22 cellular contexts compared by ENCODE assay signal in genomic region chr12:102436867-102437266, GRCh38. TPM values are rescaled to one million over a fixed set of nuclear protein-coding genes. Genes with fewer than 3 reads are reported as not detected.
A peak's percentile ranks its signal among the peaks of the same experiment; 100 is the strongest.
DNase-seq lines count a peak whose midpoint lies in the region; ATAC-seq and TF ChIP-seq lines count a peak whose summit lies in the region.
"Had no signal": no experiment of that assay in that cellular context is flagged by ENCODE, and none has a peak within 500 bp of the region (broad histone marks: within the 10 kb centered on the region; RNA-seq: fewer than 3 reads in every experiment).

No MANE protein-coding gene starts in this region.

- H4K8ac ChIP-seq in IMR-90 (ENCODE audit: low read depth in 2 of 2, low read length in 2 of 2) = peak overlapping the region in 1 of 2 experiments; percentile 57; a peak in 3 of 4 replicates

- no peak for TF ChIP-seq RAD21 in IMR-90 (IDR thresholded peaks at IDR 0.05; ENCODE audit: low read length)

- no peaks in the 10 kb centered on the region for H3K9me3 ChIP-seq in IMR-90 (ENCODE audit: control insufficient read depth, insufficient read depth, low read length)
- no peaks in the 10 kb centered on the region for H3K9me3 ChIP-seq in esophagus squamous epithelium
- H3K9me3 ChIP-seq: SJCRH30 had no signal

- no peak overlapping the region for H2AK9ac ChIP-seq in IMR-90 (replicated peaks; ENCODE audit: low read depth, low read length, poor library complexity)

- no CpG with 5 or more reads among the region's 4 CpGs for WGBS in IMR-90 (ENCODE audit: extremely low coverage in 2 of 2, insufficient read length in 1 of 2), 2 experiments
- 39 to 61% methylated on average over 3 to 4 of the region's 4 CpGs for WGBS in esophagus squamous epithelium, 2 donors

- no peaks in the 10 kb centered on the region for H3K27me3 ChIP-seq in IMR-90 (ENCODE audit: control insufficient read depth, insufficient read depth, low read length)
- no peaks in the 10 kb centered on the region for H3K27me3 ChIP-seq in esophagus squamous epithelium
- H3K27me3 ChIP-seq: SJCRH30 had no signal

- no peak overlapping the region for H3K9ac ChIP-seq in IMR-90 (ENCODE audit: low read depth, low read length)
- H3K9ac ChIP-seq: GM23248 had no signal

- H4K5ac ChIP-seq in IMR-90 (ENCODE audit: low read depth, low read length) = peak overlapping the region; percentile 45; the same call in 1 of the 2 replicates

- in situ Hi-C loops in IMR-90 (cut with MboI; ENCODE audit: low sequenced_read_pairs) = no loop called here

- H3K14ac ChIP-seq in IMR-90 (replicated peaks; ENCODE audit: low read depth, low read length) = peak overlapping the region; percentile 68; the same call in 1 of the 2 replicates

- peak overlapping the region; percentile 83; the same call in 2 of the 3 replicates for H2BK15ac ChIP-seq in IMR-90 (ENCODE audit: low read depth, low read length)

- no peaks in the 10 kb centered on the region for H4K20me1 ChIP-seq in IMR-90 (ENCODE audit: insufficient read depth, low read length)

- no peak for TF ChIP-seq CTCF in IMR-90 (conservative IDR thresholded peaks at IDR 0.05; ENCODE audit: low read depth, low read length)
- TF ChIP-seq CTCF in nephron (IDR thresholded peaks at IDR 0.05; ENCODE audit: unreplicated experiment in 3 of 3) = no peak
- TF ChIP-seq CTCF in esophagus squamous epithelium (IDR thresholded peaks at IDR 0.05) = no peak

- H2AK5ac ChIP-seq in IMR-90 (ENCODE audit: low read depth, low read length) = peak overlapping the region; percentile 76; the same call in 1 of the 2 replicates

- H2AFZ ChIP-seq in IMR-90 (replicated peaks; ENCODE audit: low read length, poor library complexity) = peak overlapping the region; percentile 69
- H2AFZ ChIP-seq: GM23248 had no signal

- H3K79me1 ChIP-seq in IMR-90 (ENCODE audit: low read depth in 1 of 2, low read length in 2 of 2) = no peaks in the 10 kb centered on the region

- peaks cover 47% of the 10 kb centered on the region for H3K4me1 Mint-ChIP-seq in nephron

- peak overlapping the region; percentile 34 for H2BK5ac ChIP-seq in IMR-90 (ENCODE audit: low read depth, low read length, poor library complexity, severe bottlenecking)

- TF ChIP-seq POLR2A in IMR-90 (IDR thresholded peaks at IDR 0.05; ENCODE audit: low read depth, low read length) = no peak
- no peak for TF ChIP-seq POLR2A in esophagus squamous epithelium (IDR thresholded peaks at IDR 0.05)

- peak; percentile 2 for DNase-seq in NOMO-1 treated with DMSO at 0.1 percent for 48 hours (lab: John Stamatoyannopoulos, UW; ENCODE audit: unreplicated experiment)
- no peak for DNase-seq in NOMO-1 treated with dmso at 0.1 percent for 144 hours (lab: John Stamatoyannopoulos, UW; ENCODE audit: unreplicated experiment)
- peak; percentile 31 for DNase-seq in IMR-90
- peak; percentile 58 for DNase-seq in OCI-M1 (lab: John Stamatoyannopoulos, UW)
- no peak for DNase-seq in NK-92 treated with Interleukin-12 subunit alpha and Interleukin-12 subunit beta, amount 100 ng/mL, for 24 hours (lab: John Stamatoyannopoulos, UW)
- DNase-seq in esophagus squamous epithelium (lab: John Stamatoyannopoulos, UW) = no peak
- DNase-seq in putamen (ENCODE audit: low spot score) = no peak
- DNase-seq: C1 segment of cervical spinal cord, EL, GM23248, HCEC 1CT, NCI-H1092, NCI-H146, NCI-H2081 treated with DMSO at 0.1 percent for 48 hours, NCI-H510A treated with DMSO at 0.1 percent for 48 hours, NCI-H82, SJCRH30 had no signal

- H3K9me1 ChIP-seq in IMR-90 (ENCODE audit: insufficient read depth, low read length) = peaks cover 15% of the 10 kb centered on the region

- no peak overlapping the region for H3K4me3 Mint-ChIP-seq in nephron

- CTCF ChIA-PET in IMR-90 (lab: Yijun Ruan, JAX) = no interaction called here

- intact Hi-C loops in IMR-90 (cut with micrococcal nuclease) = no loop called here
- intact Hi-C loops in esophagus squamous epithelium (cut with DNase I) = no loop called here

- no peak overlapping the region for H3K56ac ChIP-seq in IMR-90 (ENCODE audit: extremely low read depth, insufficient read depth, low read length)

- H3K36me3 ChIP-seq in IMR-90 (ENCODE audit: control insufficient read depth, insufficient read depth, low read length) (no peaks in the 10 kb centered on the region), esophagus squamous epithelium (no peaks in the 10 kb centered on the region)
- H3K36me3 ChIP-seq: SJCRH30 had no signal

- H3K27me3 Mint-ChIP-seq in nephron (ENCODE audit: low read depth) = peaks cover 2% of the 10 kb centered on the region

- no peak for ATAC-seq in IMR-90 (ENCODE audit: low read depth)

- no peaks in the 10 kb centered on the region for H3K9me3 Mint-ChIP-seq in nephron

- dilution Hi-C loops in IMR-90 (cut with HindIII; ENCODE audit: low sequenced_read_pairs, unreplicated experiment) = no loop called here

- peak overlapping the region; percentile 67; the same call in 1 of the 2 replicates for H3K4ac ChIP-seq in IMR-90 (ENCODE audit: low read depth, low read length)

- H3K4me1 ChIP-seq in IMR-90 (ENCODE audit: control insufficient read depth, insufficient read depth, low read length) = peaks cover 24% of the 10 kb centered on the region
- H3K4me1 ChIP-seq in esophagus squamous epithelium = peaks cover 0 to 5% (median 0%) of the 10 kb centered on the region in 3 donors
- H3K4me1 ChIP-seq: SJCRH30 had no signal

- no TSS peak for BruUV-seq in IMR-90 (replicated peaks; lab: Mats Ljungman, UMichigan)

- H2BK120ac ChIP-seq in IMR-90 (ENCODE audit: low read depth, low read length) = peak overlapping the region; percentile 99

- H2BK20ac ChIP-seq in IMR-90 (ENCODE audit: low read depth, low read length) = peak overlapping the region; percentile 82

- H3K4me3 ChIP-seq in IMR-90 (ENCODE audit: insufficient read depth, low read depth, low read length) = no peak overlapping the region
- no peak overlapping the region for H3K4me3 ChIP-seq in esophagus squamous epithelium
- H3K4me3 ChIP-seq: GM23248, SJCRH30 had no signal

- H3K4me2 ChIP-seq in IMR-90 (ENCODE audit: low read depth, low read length) = no peak overlapping the region

- H3K27ac ChIP-seq in IMR-90 (ENCODE audit: insufficient read depth, low read length) (no peak overlapping the region), esophagus squamous epithelium (no peak overlapping the region)
- H3K27ac ChIP-seq: 22Rv1, GM23248, HL-60, SJCRH30 had no signal

- H3K36me3 Mint-ChIP-seq in nephron (ENCODE audit: low read depth) = peaks cover 13% of the 10 kb centered on the region

- H3K23ac ChIP-seq in IMR-90 (ENCODE audit: low read depth, low read length) = peak overlapping the region; percentile 24; the same call in 1 of the 2 replicates

- peak overlapping the region; percentile 14; the same call in 1 of the 2 replicates for H3K18ac ChIP-seq in IMR-90 (ENCODE audit: low read depth, low read length)

- H4K91ac ChIP-seq in IMR-90 (ENCODE audit: insufficient read depth, low read depth, low read length) = peak overlapping the region; percentile 58

- peak overlapping the region in 2 of 3 experiments; percentile 17 to 95 for H3K27ac Mint-ChIP-seq in nephron

- POLR2A ChIA-PET in IMR-90 (lab: Charles Lee; ENCODE audit: unreplicated experiment) = no interaction called here

TF ChIP-seq in IMR-90, 13 proteins besides CTCF, POLR2A, EP300 and RAD21:
- TF ChIP-seq MXI1 (IDR thresholded peaks at IDR 0.05; ENCODE audit: borderline replicate concordance, low read depth, low read length) (no peak), MAFK (IDR thresholded peaks at IDR 0.05; ENCODE audit: low read depth, low read length) (no peak), USF2 (IDR thresholded peaks at IDR 0.05; ENCODE audit: low read depth, low read length) (no peak), BHLHE40 (IDR thresholded peaks at IDR 0.05; ENCODE audit: low read depth, low read length) (no peak), CHD1 (IDR thresholded peaks at IDR 0.05; ENCODE audit: low read depth, low read length) (no peak), SMC3 (IDR thresholded peaks at IDR 0.05; ENCODE audit: low read depth, low read length) (no peak), MAZ (IDR thresholded peaks at IDR 0.05; ENCODE audit: borderline replicate concordance, low read depth, low read length) (no peak), ELK1 (IDR thresholded peaks at IDR 0.05; ENCODE audit: borderline replicate concordance, low read depth, low read length) (no peak), CEBPB (IDR thresholded peaks at IDR 0.05; ENCODE audit: low read depth, low read length) (no peak), RCOR1 (IDR thresholded peaks at IDR 0.05; ENCODE audit: insufficient replicate concordance, low read length) (no peak), RFX5 (IDR thresholded peaks at IDR 0.05; ENCODE audit: low read depth, low read length) (no peak), FOS (IDR thresholded peaks at IDR 0.05; ENCODE audit: low read depth, low read length) (no peak), NFE2L2 (IDR thresholded peaks at IDR 0.05; ENCODE audit: low read depth, low read length) (no peak)

RNA-seq across cellular contexts. Expression of gene IGF1, which starts 43.5 kb away (rescaled TPM):
- under 0.01 and 0.28 TPM in 2 replicates for total RNA-seq in IMR-90 (2012; rRNA removed)
- 0.12 and 0.19 TPM in 2 replicates for polyA plus RNA-seq in IMR-90 (2012; rRNA removed)
- 0.19 TPM in 1 of 2 replicates, not detected in the other for polyA plus RNA-seq in IMR-90 (2012; cell fraction: cytosol; rRNA removed)
- 0.16 TPM in 1 of 2 replicates, not detected in the other for polyA plus RNA-seq in IMR-90 (2012; cell fraction: nucleus; rRNA removed; ENCODE audit: low replicate concordance)
- 10 to 100 TPM in 1 of 4 donors, 1 to 10 TPM in 2, under 1 TPM in 1; 0.23 to 36.3 (median 5.6) TPM for total RNA-seq in esophagus squamous epithelium
- total RNA-seq: OCI-LY7, RPMI7951 had no signal

Comparison
In these comparisons a context has a peak if more than half of its experiments do, and no peak if none do; other contexts are left out.
1. DNase-seq: peak in NOMO-1 treated with DMSO at 0.1 percent for 48 hours (single experiment), IMR-90 (single experiment) and OCI-M1 (single experiment); none in NOMO-1 treated with dmso at 0.1 percent for 144 hours (single experiment), NK-92 treated with Interleukin-12 subunit alpha and Interleukin-12 subunit beta, amount 100 ng/mL, for 24 hours (single experiment), esophagus squamous epithelium (single experiment) and putamen (single experiment).